ENCODE assay signal across 1 cellular context in the genomic region with DNA sequence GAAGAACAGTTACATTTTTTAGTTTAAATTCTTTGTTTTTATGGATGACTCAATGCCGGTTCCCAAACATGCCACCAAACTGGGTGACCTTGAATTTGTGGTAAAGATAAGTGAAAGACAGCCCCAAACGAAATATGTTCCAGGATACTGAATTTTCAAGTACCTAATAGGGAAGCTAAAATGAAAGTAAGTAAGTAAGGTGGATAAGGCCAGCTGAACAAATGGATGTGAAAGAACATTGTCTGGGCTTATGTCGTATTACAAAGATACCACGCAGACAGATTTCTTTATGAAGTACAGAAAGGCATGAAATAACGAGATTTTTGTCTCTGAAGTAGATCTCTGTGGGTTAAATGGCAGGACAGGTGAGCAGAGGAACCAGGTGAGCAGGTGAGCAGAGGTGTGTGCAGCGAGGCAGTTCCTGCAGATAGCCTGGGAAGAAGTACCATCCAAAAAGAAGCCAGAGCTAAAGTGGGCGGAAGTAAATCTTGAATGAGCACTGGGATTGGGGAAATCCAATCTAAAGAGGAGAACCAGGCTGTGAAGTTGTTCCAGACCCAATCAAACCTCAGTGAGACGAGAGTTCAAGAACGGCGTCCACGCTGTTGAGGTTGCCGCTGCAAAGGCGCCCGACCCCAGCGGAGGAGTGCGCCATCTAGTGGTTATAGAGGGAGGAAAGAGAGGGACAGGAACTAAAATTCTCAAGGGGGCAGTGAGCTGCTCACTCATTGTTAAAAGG.
TF ChIP-seq lines count a peak whose summit lies in the region.

No MANE protein-coding gene starts in this region.

TF ChIP-seq in K562, 482 proteins besides CTCF, POLR2A, EP300 and RAD21 (continued from another document):
- TF ChIP-seq E2F1 (CRISPR knock-in tag; IDR thresholded peaks at IDR 0.05) (no peak), HDAC1 (IDR thresholded peaks at IDR 0.05) (no peak), CEBPB (tag; IDR thresholded peaks at IDR 0.05) (no peak), MAX (CRISPR knock-in tag; IDR thresholded peaks at IDR 0.05) (no peak), TARDBP (IDR thresholded peaks at IDR 0.05) (no peak), CBX3 (IDR thresholded peaks at IDR 0.05; ENCODE audit: borderline replicate concordance in 1 of 2, low read length in 2 of 2) (0 out of 3 replicates have a peak, but pooled peaks of 1 of the 2 experiments have one; percentile 60), ZNF644 (tag; IDR thresholded peaks at IDR 0.05; ENCODE audit: low read depth) (no peak), ZNF589 (CRISPR knock-in tag; IDR thresholded peaks at IDR 0.05; ENCODE audit: low read depth) (no peak), TEAD1 (CRISPR knock-in tag; IDR thresholded peaks at IDR 0.05) (0 out of 4 replicates have a peak, but pooled peaks of 1 of the 2 experiments have one; percentile 22), MAZ (CRISPR knock-in tag; conservative IDR thresholded peaks at IDR 0.05 in 1 of 2, IDR thresholded peaks at IDR 0.05 in 1 of 2) (peak in 1 of 2 experiments; percentile 68; a peak in 2 of 4 replicates), CREM (IDR thresholded peaks at IDR 0.05; ENCODE audit: low read depth) (0 out of 2 replicates have a peak, but pooled peaks have one; percentile 16), SMAD2 (IDR thresholded peaks at IDR 0.05; ENCODE audit: low read depth, low read length) (no peak), CCAR2 (IDR thresholded peaks at IDR 0.05; ENCODE audit: low read depth, low read length) (no peak), ZC3H8 (IDR thresholded peaks at IDR 0.05) (no peak), BCL6 (CRISPR knock-in tag; IDR thresholded peaks at IDR 0.05) (no peak), DIDO1 (tag; IDR thresholded peaks at IDR 0.05; ENCODE audit: low read depth) (no peak), SAP30 (IDR thresholded peaks at IDR 0.05; ENCODE audit: borderline replicate concordance, insufficient read depth, low read depth, low read length, poor library complexity, severe bottlenecking) (no peak), SREBF2 (CRISPR knock-in tag; IDR thresholded peaks at IDR 0.05) (no peak), EHMT2 (IDR thresholded peaks at IDR 0.05) (no peak), SNIP1 (IDR thresholded peaks at IDR 0.05; ENCODE audit: low read depth) (no peak), ZNF324 (CRISPR knock-in tag; IDR thresholded peaks at IDR 0.05) (no peak), JUN (IDR thresholded peaks at IDR 0.05; ENCODE audit: borderline replicate concordance, low read depth, low read length) (peak; percentile 25; the same call in 1 of the 2 replicates), JUN (CRISPR knock-in tag; IDR thresholded peaks at IDR 0.05; ENCODE audit: borderline replicate concordance) (no peak), TSC22D4 (tag; IDR thresholded peaks at IDR 0.05) (no peak), ZNF217 (CRISPR knock-in tag; IDR thresholded peaks at IDR 0.05) (no peak), KDM1A (IDR thresholded peaks at IDR 0.05) (no peak), STAG1 (CRISPR knock-in tag; IDR thresholded peaks at IDR 0.05; ENCODE audit: borderline replicate concordance) (peak; percentile 27; the same call in 1 of the 2 replicates), CSDE1 (IDR thresholded peaks at IDR 0.05) (no peak), MAFG (tag; conservative IDR thresholded peaks at IDR 0.05) (no peak), ZNF12 (CRISPR knock-in tag; IDR thresholded peaks at IDR 0.05) (no peak), ZNF780A (CRISPR knock-in tag; IDR thresholded peaks at IDR 0.05) (no peak), ZNF695 (CRISPR knock-in tag; IDR thresholded peaks at IDR 0.05) (no peak), PHF20 (IDR thresholded peaks at IDR 0.05; ENCODE audit: partially characterized antibody) (no peak), CXXC5 (CRISPR knock-in tag; IDR thresholded peaks at IDR 0.05) (peak; percentile 43; the same call in 1 of the 2 replicates), MTA2 (IDR thresholded peaks at IDR 0.05; ENCODE audit: low read depth) (no peak), ERF (CRISPR knock-in tag; IDR thresholded peaks at IDR 0.05) (no peak), L3MBTL2 (IDR thresholded peaks at IDR 0.05) (peak; percentile 42; the same call in 1 of the 2 replicates), ZNF133 (CRISPR knock-in tag; IDR thresholded peaks at IDR 0.05) (no peak), PTRF (tag; IDR thresholded peaks at IDR 0.05) (no peak), MECOM (CRISPR knock-in tag; IDR thresholded peaks at IDR 0.05) (no peak), GATA2 (CRISPR knock-in tag; IDR thresholded peaks at IDR 0.05) (no peak), XRCC5 (IDR thresholded peaks at IDR 0.05; ENCODE audit: low read depth, low read length) (peak; percentile 54; the same call in 1 of the 2 replicates), SREBF1 (IDR thresholded peaks at IDR 0.05; ENCODE audit: borderline replicate concordance, low read depth, low read length) (no peak), CTBP1 (IDR thresholded peaks at IDR 0.05; ENCODE audit: borderline replicate concordance) (0 out of 2 replicates have a peak, but pooled peaks have one; percentile 46), ATF7 (IDR thresholded peaks at IDR 0.05) (no peak), SOX6 (IDR thresholded peaks at IDR 0.05) (0 out of 2 replicates have a peak, but pooled peaks have one; percentile 25), ZNF274 (IDR thresholded peaks at IDR 0.05; ENCODE audit: borderline replicate concordance, low read depth, low read length) (no peak), ZNF124 (CRISPR knock-in tag; IDR thresholded peaks at IDR 0.05) (no peak), ELF1 (tag; IDR thresholded peaks at IDR 0.05) (no peak), SMC3 (conservative IDR thresholded peaks at IDR 0.05; ENCODE audit: insufficient read depth, low read depth, low read length) (peak; percentile 81), JUND (IDR thresholded peaks at IDR 0.05; ENCODE audit: borderline replicate concordance, low read depth, low read length) (peak; percentile 25; the same call in 1 of the 2 replicates), JUND (tag; IDR thresholded peaks at IDR 0.05; ENCODE audit: borderline replicate concordance, low read depth, low read length) (no peak), LCOR (CRISPR knock-in tag; IDR thresholded peaks at IDR 0.05) (0 out of 2 replicates have a peak, but pooled peaks have one; percentile 51), HDAC3 (IDR thresholded peaks at IDR 0.05; ENCODE audit: borderline replicate concordance, partially characterized antibody) (no peak), SMARCA4 (IDR thresholded peaks at IDR 0.05) (no peak), ARID1B (IDR thresholded peaks at IDR 0.05) (no peak), CBX1 (IDR thresholded peaks at IDR 0.05; ENCODE audit: low read depth) (no peak), KLF6 (CRISPR knock-in tag; IDR thresholded peaks at IDR 0.05; ENCODE audit: borderline replicate concordance) (no peak), FOXA1 (IDR thresholded peaks at IDR 0.05; ENCODE audit: borderline replicate concordance) (no peak), ZBTB1 (CRISPR knock-in tag; IDR thresholded peaks at IDR 0.05; ENCODE audit: borderline replicate concordance, low read depth) (no peak), ESRRB (CRISPR knock-in tag; IDR thresholded peaks at IDR 0.05; ENCODE audit: borderline replicate concordance) (no peak), POLR2AphosphoS2 (IDR thresholded peaks at IDR 0.05; ENCODE audit: low read length) (no peak), RBFOX2 (IDR thresholded peaks at IDR 0.05; ENCODE audit: low read depth, low read length) (no peak), SNRNP70 (optimal IDR thresholded peaks at IDR 0.05; ENCODE audit: low read depth, low read length) (no peak)
- TF ChIP-seq, protein P1, sequence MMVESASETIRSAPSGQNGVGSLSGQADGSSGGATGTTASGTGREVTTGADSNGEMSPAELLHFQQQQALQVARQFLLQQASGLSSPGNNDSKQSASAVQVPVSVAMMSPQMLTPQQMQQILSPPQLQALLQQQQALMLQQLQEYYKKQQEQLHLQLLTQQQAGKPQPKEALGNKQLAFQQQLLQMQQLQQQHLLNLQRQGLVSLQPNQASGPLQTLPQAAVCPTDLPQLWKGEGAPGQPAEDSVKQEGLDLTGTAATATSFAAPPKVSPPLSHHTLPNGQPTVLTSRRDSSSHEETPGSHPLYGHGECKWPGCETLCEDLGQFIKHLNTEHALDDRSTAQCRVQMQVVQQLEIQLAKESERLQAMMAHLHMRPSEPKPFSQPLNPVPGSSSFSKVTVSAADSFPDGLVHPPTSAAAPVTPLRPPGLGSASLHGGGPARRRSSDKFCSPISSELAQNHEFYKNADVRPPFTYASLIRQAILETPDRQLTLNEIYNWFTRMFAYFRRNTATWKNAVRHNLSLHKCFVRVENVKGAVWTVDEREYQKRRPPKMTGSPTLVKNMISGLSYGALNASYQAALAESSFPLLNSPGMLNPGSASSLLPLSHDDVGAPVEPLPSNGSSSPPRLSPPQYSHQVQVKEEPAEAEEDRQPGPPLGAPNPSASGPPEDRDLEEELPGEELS (CRISPR knock-in tag; IDR thresholded peaks at IDR 0.05; ENCODE audit: borderline replicate concordance), result no peak
- TF ChIP-seq, protein P2, sequence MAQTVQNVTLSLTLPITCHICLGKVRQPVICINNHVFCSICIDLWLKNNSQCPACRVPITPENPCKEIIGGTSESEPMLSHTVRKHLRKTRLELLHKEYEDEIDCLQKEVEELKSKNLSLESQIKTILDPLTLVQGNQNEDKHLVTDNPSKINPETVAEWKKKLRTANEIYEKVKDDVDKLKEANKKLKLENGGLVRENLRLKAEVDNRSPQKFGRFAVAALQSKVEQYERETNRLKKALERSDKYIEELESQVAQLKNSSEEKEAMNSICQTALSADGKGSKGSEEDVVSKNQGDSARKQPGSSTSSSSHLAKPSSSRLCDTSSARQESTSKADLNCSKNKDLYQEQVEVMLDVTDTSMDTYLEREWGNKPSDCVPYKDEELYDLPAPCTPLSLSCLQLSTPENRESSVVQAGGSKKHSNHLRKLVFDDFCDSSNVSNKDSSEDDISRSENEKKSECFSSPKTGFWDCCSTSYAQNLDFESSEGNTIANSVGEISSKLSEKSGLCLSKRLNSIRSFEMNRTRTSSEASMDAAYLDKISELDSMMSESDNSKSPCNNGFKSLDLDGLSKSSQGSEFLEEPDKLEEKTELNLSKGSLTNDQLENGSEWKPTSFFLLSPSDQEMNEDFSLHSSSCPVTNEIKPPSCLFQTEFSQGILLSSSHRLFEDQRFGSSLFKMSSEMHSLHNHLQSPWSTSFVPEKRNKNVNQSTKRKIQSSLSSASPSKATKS (CRISPR knock-in tag; IDR thresholded peaks at IDR 0.05), result no peak
- TF ChIP-seq, protein P3, sequence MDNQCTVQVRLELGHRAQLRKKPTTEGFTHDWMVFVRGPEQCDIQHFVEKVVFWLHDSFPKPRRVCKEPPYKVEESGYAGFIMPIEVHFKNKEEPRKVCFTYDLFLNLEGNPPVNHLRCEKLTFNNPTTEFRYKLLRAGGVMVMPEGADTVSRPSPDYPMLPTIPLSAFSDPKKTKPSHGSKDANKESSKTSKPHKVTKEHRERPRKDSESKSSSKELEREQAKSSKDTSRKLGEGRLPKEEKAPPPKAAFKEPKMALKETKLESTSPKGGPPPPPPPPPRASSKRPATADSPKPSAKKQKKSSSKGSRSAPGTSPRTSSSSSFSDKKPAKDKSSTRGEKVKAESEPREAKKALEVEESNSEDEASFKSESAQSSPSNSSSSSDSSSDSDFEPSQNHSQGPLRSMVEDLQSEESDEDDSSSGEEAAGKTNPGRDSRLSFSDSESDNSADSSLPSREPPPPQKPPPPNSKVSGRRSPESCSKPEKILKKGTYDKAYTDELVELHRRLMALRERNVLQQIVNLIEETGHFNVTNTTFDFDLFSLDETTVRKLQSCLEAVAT (IDR thresholded peaks at IDR 0.05), result no peak
- TF ChIP-seq, protein P4, sequence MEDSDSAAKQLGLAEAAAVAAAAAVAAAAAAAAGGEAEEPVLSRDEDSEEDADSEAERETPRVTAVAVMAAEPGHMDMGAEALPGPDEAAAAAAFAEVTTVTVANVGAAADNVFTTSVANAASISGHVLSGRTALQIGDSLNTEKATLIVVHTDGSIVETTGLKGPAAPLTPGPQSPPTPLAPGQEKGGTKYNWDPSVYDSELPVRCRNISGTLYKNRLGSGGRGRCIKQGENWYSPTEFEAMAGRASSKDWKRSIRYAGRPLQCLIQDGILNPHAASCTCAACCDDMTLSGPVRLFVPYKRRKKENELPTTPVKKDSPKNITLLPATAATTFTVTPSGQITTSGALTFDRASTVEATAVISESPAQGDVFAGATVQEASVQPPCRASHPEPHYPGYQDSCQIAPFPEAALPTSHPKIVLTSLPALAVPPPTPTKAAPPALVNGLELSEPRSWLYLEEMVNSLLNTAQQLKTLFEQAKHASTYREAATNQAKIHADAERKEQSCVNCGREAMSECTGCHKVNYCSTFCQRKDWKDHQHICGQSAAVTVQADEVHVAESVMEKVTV (CRISPR knock-in tag; IDR thresholded peaks at IDR 0.05), result peak; percentile 52
- TF ChIP-seq, protein P5, sequence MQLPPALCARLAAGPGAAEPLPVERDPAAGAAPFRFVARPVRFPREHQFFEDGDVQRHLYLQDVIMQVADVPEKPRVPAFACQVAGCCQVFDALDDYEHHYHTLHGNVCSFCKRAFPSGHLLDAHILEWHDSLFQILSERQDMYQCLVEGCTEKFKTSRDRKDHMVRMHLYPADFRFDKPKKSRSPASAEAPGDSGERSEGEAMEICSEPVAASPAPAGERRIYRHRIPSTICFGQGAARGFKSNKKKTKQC (CRISPR knock-in tag; IDR thresholded peaks at IDR 0.05), result peak; percentile 59; the same call in 1 of the 2 replicates
